In the genomic region with DNA sequence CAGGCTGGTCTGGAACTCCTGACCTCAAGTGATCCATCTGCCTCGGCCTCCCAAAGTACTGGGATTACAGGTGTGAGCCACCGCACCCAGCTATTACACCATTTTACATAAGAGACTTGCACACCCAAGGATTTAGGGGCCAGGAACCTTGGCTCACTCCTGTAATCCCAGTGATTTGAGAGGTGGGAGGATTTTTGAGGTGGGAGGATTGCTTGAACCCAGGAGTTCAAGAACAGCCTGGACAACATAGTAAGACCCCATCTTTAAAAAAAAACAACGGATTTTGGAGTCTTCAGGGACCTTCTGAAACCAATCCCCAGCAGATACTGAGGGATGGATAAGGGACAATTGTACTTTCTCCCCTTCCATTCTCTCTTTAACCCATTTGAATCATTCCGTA, we compare ENCODE assay signal across 37 cellular contexts.
"Had no signal": no experiment of that assay in that cellular context is flagged by ENCODE, and none has a peak within 500 bp of the region (broad histone marks: within the 10 kb centered on the region; RNA-seq: fewer than 3 reads in every experiment).

No MANE protein-coding gene starts in this region.

- ATAC-seq: activated CD8-positive, alpha-beta memory T cell treated with anti-CD3 and anti-CD28 coated beads, Interleukin-2, amount 10 ng/mL, durations not matched to agents 7 days and 5 days; activated naive CD8-positive, alpha-beta T cell treated with anti-CD3 and anti-CD28 coated beads, Interleukin-2, amount 50 U/mL, for 24 hours; SK-N-SH treated with all-trans-retinoic acid at 6 μM for 48 hours; T-cell; T-helper 17 cell had no signal

- H3K27me3 ChIP-seq: MG63, SJSA1 had no signal

- DNase-seq: activated CD4-positive, alpha-beta memory T cell treated with anti-CD3 and anti-CD28 coated beads, Interleukin-2, amount 10 ng/mL, durations not matched to agents 7 days and 5 days; activated CD4-positive, alpha-beta T cell treated with anti-CD3 and anti-CD28 coated beads for 1 hour; activated CD4-positive, alpha-beta T cell treated with anti-CD3 and anti-CD28 coated beads for 48 hours; activated CD4-positive, CD25-positive, alpha-beta regulatory T cell; activated CD8-positive, alpha-beta memory T cell treated with anti-CD3 and anti-CD28 coated beads for 24 hours; activated CD8-positive, alpha-beta memory T cell treated with anti-CD3 and anti-CD28 coated beads, Interleukin-2, amount 10 ng/mL, durations not matched to agents 7 days and 5 days; activated CD8-positive, alpha-beta memory T cell treated with anti-CD3 and anti-CD28 coated beads, Interleukin-2, amount 50 U/mL, for 48 hours; activated effector memory CD4-positive, alpha-beta T cell treated with Interleukin-2 at 50 U/mL for 16 hours; activated naive CD4-positive, alpha-beta T cell treated with anti-CD3 and anti-CD28 coated beads, Interleukin-2, amount 10 ng/mL, durations not matched to agents 7 days and 5 days; activated naive CD8-positive, alpha-beta T cell treated with anti-CD3 and anti-CD28 coated beads, Interleukin-2, amount 50 U/mL, for 24 hours; activated T-cell treated with anti-CD3 and anti-CD28 coated beads, Interleukin-2, amount 50 U/mL, for 48 hours; anterior cingulate cortex; caudate nucleus; cerebellar nuclear complex; Karpas-422; MG63; NCI-H1048; NCI-H1105 treated with DMSO at 0.1 percent for 48 hours; NCI-H1436; NCI-H1694; NCI-H2029 treated with DMSO at 0.1 percent for 48 hours; NCI-H2107; NCI-H2171; NCI-H510A; NCI-H526; NCI-H748 treated with DMSO at 0.1 percent for 48 hours; NK-92 treated with Interleukin-12 subunit alpha and Interleukin-12 subunit beta, amount 100 ng/mL, for 24 hours; PC-9; SHP77; T-cell; T-helper 17 cell had no signal

- H3K4me1 ChIP-seq: SJSA1 had no signal

- H3K27ac ChIP-seq: PC-9, SJSA1, VCaP had no signal

- H2AFZ ChIP-seq: PC-9 had no signal

- H3K9me3 Mint-ChIP-seq: activated CD4-positive, alpha-beta memory T cell treated with anti-CD3 and anti-CD28 coated beads, Interleukin-2, amount 10 ng/mL, durations not matched to agents 7 days and 5 days; activated naive CD4-positive, alpha-beta T cell treated with anti-CD3 and anti-CD28 coated beads, Interleukin-2, amount 10 ng/mL, durations not matched to agents 7 days and 5 days; activated naive CD8-positive, alpha-beta T cell treated with anti-CD3 and anti-CD28 coated beads, Interleukin-2, amount 50 U/mL, for 24 hours; T-cell had no signal

- H3K27ac Mint-ChIP-seq: activated CD4-positive, alpha-beta memory T cell treated with anti-CD3 and anti-CD28 coated beads, Interleukin-2, amount 10 ng/mL, durations not matched to agents 7 days and 5 days; activated CD8-positive, alpha-beta memory T cell treated with anti-CD3 and anti-CD28 coated beads, Interleukin-2, amount 10 ng/mL, durations not matched to agents 7 days and 5 days; activated naive CD4-positive, alpha-beta T cell treated with anti-CD3 and anti-CD28 coated beads, Interleukin-2, amount 10 ng/mL, durations not matched to agents 7 days and 5 days; activated naive CD8-positive, alpha-beta T cell; activated naive CD8-positive, alpha-beta T cell treated with anti-CD3 and anti-CD28 coated beads, Interleukin-2, amount 50 U/mL, for 24 hours; T-cell; T-helper 17 cell had no signal

- H3K36me3 ChIP-seq: MG63, SJSA1 had no signal

- H3K4me3 ChIP-seq: MG63, PC-9, SJSA1 had no signal

- FAIRE-seq: bronchial epithelial cell had no signal

- H3K36me3 Mint-ChIP-seq: activated naive CD4-positive, alpha-beta T cell treated with anti-CD3 and anti-CD28 coated beads, Interleukin-2, amount 10 ng/mL, durations not matched to agents 7 days and 5 days; activated naive CD8-positive, alpha-beta T cell; brain; T-cell had no signal

- H3K4me3 Mint-ChIP-seq: activated CD4-positive, alpha-beta memory T cell treated with anti-CD3 and anti-CD28 coated beads, Interleukin-2, amount 10 ng/mL, durations not matched to agents 7 days and 5 days; activated CD8-positive, alpha-beta memory T cell treated with anti-CD3 and anti-CD28 coated beads, Interleukin-2, amount 10 ng/mL, durations not matched to agents 7 days and 5 days; activated naive CD4-positive, alpha-beta T cell treated with anti-CD3 and anti-CD28 coated beads, Interleukin-2, amount 10 ng/mL, durations not matched to agents 7 days and 5 days; activated naive CD8-positive, alpha-beta T cell; activated naive CD8-positive, alpha-beta T cell treated with anti-CD3 and anti-CD28 coated beads, Interleukin-2, amount 50 U/mL, for 24 hours; brain; T-cell; T-helper 17 cell had no signal

- H3K27me3 Mint-ChIP-seq: activated naive CD8-positive, alpha-beta T cell; T-cell had no signal

- H3K4me2 ChIP-seq: PC-9 had no signal

- H3K9me3 ChIP-seq: MG63, SJSA1 had no signal
